1 cellular context compared by ENCODE assay signal in the genomic region with DNA sequence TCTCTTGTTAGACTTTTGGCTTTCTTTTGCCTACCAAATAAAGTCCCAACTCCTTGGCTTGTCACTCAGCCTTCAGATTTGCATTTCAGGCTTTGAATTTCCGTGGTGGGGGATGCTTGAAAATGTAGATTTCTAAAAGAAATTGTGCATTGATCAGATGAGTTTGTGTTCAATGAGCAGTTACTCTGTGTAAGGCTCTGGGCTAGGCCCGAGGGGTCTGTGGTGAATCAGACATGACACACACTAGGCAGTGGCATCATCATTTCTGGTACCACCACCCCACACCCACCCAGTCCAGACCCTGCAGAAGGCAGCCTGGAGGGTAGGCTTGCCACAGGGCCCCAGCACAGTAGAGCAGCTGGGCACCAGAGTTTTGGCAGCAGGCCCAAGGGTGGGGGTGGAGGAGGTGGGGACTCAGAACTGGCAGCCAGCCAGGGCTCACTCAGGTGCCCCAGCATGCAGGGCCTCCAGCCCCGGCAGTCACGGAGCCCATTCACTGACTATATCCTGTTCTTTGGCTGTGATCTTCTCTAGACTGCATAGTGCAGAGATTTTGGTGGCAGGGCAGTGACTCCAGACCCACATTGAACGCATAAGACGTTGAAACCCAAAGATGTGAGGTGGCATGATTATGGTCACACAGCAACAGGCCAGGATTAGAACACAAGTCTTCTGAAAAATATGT.
TF ChIP-seq lines count a peak whose summit lies in the region.

No MANE protein-coding gene starts in this region.

TF ChIP-seq in HEK293, 187 proteins besides CTCF, POLR2A, EP300 and RAD21 (continued from another document and continues in another):
- TF ChIP-seq, protein P1, sequence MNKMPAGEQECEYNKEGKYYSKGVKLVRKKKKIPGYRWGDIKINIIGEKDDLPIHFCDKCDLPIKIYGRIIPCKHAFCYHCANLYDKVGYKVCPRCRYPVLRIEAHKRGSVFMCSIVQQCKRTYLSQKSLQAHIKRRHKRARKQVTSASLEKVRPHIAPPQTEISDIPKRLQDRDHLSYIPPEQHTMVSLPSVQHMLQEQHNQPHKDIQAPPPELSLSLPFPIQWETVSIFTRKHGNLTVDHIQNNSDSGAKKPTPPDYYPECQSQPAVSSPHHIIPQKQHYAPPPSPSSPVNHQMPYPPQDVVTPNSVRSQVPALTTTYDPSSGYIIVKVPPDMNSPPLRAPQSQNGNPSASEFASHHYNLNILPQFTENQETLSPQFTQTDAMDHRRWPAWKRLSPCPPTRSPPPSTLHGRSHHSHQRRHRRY (tag by site-specific recombination; IDR thresholded peaks at IDR 0.05), result no peak
- TF ChIP-seq RBAK (tag by site-specific recombination; IDR thresholded peaks at IDR 0.05), result no peak
- TF ChIP-seq ZNF366 (tag by site-specific recombination; conservative IDR thresholded peaks at IDR 0.05), result no peak
- peak; percentile 63; the same call in 1 of the 2 replicates for TF ChIP-seq ZNF677 (tag by site-specific recombination; IDR thresholded peaks at IDR 0.05)
- TF ChIP-seq ZNF23 (tag by site-specific recombination; IDR thresholded peaks at IDR 0.05; ENCODE audit: borderline replicate concordance), result no peak
- peak; percentile 64 for TF ChIP-seq KLF9 (tag by site-specific recombination; IDR thresholded peaks at IDR 0.05; ENCODE audit: low read depth)
- TF ChIP-seq ZNF624 (tag by site-specific recombination; IDR thresholded peaks at IDR 0.05), result no peak
- TF ChIP-seq SP7 (tag by site-specific recombination; IDR thresholded peaks at IDR 0.05), result peak; percentile 60
- TF ChIP-seq ZNF121 (tag by site-specific recombination; IDR thresholded peaks at IDR 0.05), result peak; percentile 67
- TF ChIP-seq, protein P2, sequence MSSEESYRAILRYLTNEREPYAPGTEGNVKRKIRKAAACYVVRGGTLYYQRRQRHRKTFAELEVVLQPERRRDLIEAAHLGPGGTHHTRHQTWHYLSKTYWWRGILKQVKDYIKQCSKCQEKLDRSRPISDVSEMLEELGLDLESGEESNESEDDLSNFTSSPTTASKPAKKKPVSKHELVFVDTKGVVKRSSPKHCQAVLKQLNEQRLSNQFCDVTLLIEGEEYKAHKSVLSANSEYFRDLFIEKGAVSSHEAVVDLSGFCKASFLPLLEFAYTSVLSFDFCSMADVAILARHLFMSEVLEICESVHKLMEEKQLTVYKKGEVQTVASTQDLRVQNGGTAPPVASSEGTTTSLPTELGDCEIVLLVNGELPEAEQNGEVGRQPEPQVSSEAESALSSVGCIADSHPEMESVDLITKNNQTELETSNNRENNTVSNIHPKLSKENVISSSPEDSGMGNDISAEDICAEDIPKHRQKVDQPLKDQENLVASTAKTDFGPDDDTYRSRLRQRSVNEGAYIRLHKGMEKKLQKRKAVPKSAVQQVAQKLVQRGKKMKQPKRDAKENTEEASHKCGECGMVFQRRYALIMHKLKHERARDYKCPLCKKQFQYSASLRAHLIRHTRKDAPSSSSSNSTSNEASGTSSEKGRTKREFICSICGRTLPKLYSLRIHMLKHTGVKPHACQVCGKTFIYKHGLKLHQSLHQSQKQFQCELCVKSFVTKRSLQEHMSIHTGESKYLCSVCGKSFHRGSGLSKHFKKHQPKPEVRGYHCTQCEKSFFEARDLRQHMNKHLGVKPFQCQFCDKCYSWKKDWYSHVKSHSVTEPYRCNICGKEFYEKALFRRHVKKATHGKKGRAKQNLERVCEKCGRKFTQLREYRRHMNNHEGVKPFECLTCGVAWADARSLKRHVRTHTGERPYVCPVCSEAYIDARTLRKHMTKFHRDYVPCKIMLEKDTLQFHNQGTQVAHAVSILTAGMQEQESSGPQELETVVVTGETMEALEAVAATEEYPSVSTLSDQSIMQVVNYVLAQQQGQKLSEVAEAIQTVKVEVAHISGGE (tag by site-specific recombination; conservative IDR thresholded peaks at IDR 0.05; ENCODE audit: low read depth), result no peak
- peak; percentile 95 for TF ChIP-seq ZBTB20 (tag by site-specific recombination; IDR thresholded peaks at IDR 0.05)
- TF ChIP-seq, protein P3, sequence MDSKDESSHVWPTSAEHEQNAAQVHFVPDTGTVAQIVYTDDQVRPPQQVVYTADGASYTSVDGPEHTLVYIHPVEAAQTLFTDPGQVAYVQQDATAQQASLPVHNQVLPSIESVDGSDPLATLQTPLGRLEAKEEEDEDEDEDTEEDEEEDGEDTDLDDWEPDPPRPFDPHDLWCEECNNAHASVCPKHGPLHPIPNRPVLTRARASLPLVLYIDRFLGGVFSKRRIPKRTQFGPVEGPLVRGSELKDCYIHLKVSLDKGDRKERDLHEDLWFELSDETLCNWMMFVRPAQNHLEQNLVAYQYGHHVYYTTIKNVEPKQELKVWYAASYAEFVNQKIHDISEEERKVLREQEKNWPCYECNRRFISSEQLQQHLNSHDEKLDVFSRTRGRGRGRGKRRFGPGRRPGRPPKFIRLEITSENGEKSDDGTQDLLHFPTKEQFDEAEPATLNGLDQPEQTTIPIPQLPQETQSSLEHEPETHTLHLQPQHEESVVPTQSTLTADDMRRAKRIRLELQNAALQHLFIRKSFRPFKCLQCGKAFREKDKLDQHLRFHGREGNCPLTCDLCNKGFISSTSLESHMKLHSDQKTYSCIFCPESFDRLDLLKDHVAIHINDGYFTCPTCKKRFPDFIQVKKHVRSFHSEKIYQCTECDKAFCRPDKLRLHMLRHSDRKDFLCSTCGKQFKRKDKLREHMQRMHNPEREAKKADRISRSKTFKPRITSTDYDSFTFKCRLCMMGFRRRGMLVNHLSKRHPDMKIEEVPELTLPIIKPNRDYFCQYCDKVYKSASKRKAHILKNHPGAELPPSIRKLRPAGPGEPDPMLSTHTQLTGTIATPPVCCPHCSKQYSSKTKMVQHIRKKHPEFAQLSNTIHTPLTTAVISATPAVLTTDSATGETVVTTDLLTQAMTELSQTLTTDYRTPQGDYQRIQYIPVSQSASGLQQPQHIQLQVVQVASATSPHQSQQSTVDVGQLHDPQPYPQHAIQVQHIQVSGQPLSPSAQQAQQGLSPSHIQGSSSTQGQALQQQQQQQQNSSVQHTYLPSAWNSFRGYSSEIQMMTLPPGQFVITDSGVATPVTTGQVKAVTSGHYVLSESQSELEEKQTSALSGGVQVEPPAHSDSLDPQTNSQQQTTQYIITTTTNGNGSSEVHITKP (tag by site-specific recombination; IDR thresholded peaks at IDR 0.05), result peak; percentile 93
- TF ChIP-seq ZNF791 (tag by site-specific recombination; IDR thresholded peaks at IDR 0.05), result no peak
- TF ChIP-seq ZNF843 (tag by site-specific recombination; IDR thresholded peaks at IDR 0.05), result peak; percentile 57; the same call in 1 of the 2 replicates
- TF ChIP-seq ZNF221 (tag by site-specific recombination; IDR thresholded peaks at IDR 0.05; ENCODE audit: borderline replicate concordance), result no peak; the same call in 1 of the 2 replicates
- no peak for TF ChIP-seq ZFP37 (tag by site-specific recombination; IDR thresholded peaks at IDR 0.05)
- no peak for TF ChIP-seq ZNF658 (tag by site-specific recombination; IDR thresholded peaks at IDR 0.05)
- TF ChIP-seq SETDB1 (IDR thresholded peaks at IDR 0.05; ENCODE audit: insufficient read length, low read length), result no peak
- TF ChIP-seq, protein P4, sequence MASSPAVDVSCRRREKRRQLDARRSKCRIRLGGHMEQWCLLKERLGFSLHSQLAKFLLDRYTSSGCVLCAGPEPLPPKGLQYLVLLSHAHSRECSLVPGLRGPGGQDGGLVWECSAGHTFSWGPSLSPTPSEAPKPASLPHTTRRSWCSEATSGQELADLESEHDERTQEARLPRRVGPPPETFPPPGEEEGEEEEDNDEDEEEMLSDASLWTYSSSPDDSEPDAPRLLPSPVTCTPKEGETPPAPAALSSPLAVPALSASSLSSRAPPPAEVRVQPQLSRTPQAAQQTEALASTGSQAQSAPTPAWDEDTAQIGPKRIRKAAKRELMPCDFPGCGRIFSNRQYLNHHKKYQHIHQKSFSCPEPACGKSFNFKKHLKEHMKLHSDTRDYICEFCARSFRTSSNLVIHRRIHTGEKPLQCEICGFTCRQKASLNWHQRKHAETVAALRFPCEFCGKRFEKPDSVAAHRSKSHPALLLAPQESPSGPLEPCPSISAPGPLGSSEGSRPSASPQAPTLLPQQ (tag by site-specific recombination; IDR thresholded peaks at IDR 0.05), result peak; percentile 74; the same call in 1 of the 2 replicates
- TF ChIP-seq ZNF707 (tag by site-specific recombination; IDR thresholded peaks at IDR 0.05), result no peak
- TF ChIP-seq ZNF629 (tag by site-specific recombination; IDR thresholded peaks at IDR 0.05), result peak; percentile 61; the same call in 1 of the 2 replicates
- TF ChIP-seq MEIS1 (CRISPR knock-in tag; IDR thresholded peaks at IDR 0.05; ENCODE audit: borderline replicate concordance), result no peak
- TF ChIP-seq, protein P5, sequence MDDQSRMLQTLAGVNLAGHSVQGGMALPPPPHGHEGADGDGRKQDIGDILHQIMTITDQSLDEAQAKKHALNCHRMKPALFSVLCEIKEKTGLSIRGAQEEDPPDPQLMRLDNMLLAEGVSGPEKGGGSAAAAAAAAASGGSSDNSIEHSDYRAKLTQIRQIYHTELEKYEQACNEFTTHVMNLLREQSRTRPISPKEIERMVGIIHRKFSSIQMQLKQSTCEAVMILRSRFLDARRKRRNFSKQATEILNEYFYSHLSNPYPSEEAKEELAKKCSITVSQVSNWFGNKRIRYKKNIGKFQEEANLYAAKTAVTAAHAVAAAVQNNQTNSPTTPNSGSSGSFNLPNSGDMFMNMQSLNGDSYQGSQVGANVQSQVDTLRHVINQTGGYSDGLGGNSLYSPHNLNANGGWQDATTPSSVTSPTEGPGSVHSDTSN (CRISPR knock-in tag; IDR thresholded peaks at IDR 0.05), result no peak
- TF ChIP-seq ZNF600 (tag by site-specific recombination; IDR thresholded peaks at IDR 0.05), result peak; percentile 94
- TF ChIP-seq, protein P6, sequence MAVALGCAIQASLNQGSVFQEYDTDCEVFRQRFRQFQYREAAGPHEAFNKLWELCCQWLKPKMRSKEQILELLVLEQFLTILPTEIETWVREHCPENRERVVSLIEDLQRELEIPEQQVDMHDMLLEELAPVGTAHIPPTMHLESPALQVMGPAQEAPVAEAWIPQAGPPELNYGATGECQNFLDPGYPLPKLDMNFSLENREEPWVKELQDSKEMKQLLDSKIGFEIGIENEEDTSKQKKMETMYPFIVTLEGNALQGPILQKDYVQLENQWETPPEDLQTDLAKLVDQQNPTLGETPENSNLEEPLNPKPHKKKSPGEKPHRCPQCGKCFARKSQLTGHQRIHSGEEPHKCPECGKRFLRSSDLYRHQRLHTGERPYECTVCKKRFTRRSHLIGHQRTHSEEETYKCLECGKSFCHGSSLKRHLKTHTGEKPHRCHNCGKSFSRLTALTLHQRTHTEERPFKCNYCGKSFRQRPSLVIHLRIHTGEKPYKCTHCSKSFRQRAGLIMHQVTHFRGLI (tag by site-specific recombination; IDR thresholded peaks at IDR 0.05), result no peak
- TF ChIP-seq ZIC2 (tag by site-specific recombination; IDR thresholded peaks at IDR 0.05), result peak; percentile 91
- peak; percentile 94 for TF ChIP-seq ZNF184 (tag by site-specific recombination; IDR thresholded peaks at IDR 0.05)
- no peak for TF ChIP-seq HOXA7 (CRISPR knock-in tag; IDR thresholded peaks at IDR 0.05; ENCODE audit: borderline replicate concordance)
- TF ChIP-seq ZNF175 (tag by site-specific recombination; IDR thresholded peaks at IDR 0.05), result no peak
- no peak for TF ChIP-seq ZFP3 (tag by site-specific recombination; IDR thresholded peaks at IDR 0.05; ENCODE audit: low read depth)
- TF ChIP-seq ZNF2 (tag by site-specific recombination; IDR thresholded peaks at IDR 0.05), result no peak
- TF ChIP-seq SCRT1 (tag by site-specific recombination; IDR thresholded peaks at IDR 0.05; ENCODE audit: borderline replicate concordance), result peak; percentile 54; the same call in 1 of the 2 replicates
- TF ChIP-seq, protein P7, sequence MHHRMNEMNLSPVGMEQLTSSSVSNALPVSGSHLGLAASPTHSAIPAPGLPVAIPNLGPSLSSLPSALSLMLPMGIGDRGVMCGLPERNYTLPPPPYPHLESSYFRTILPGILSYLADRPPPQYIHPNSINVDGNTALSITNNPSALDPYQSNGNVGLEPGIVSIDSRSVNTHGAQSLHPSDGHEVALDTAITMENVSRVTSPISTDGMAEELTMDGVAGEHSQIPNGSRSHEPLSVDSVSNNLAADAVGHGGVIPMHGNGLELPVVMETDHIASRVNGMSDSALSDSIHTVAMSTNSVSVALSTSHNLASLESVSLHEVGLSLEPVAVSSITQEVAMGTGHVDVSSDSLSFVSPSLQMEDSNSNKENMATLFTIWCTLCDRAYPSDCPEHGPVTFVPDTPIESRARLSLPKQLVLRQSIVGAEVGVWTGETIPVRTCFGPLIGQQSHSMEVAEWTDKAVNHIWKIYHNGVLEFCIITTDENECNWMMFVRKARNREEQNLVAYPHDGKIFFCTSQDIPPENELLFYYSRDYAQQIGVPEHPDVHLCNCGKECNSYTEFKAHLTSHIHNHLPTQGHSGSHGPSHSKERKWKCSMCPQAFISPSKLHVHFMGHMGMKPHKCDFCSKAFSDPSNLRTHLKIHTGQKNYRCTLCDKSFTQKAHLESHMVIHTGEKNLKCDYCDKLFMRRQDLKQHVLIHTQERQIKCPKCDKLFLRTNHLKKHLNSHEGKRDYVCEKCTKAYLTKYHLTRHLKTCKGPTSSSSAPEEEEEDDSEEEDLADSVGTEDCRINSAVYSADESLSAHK (tag by site-specific recombination; IDR thresholded peaks at IDR 0.05), result no peak
- TF ChIP-seq, protein P8, sequence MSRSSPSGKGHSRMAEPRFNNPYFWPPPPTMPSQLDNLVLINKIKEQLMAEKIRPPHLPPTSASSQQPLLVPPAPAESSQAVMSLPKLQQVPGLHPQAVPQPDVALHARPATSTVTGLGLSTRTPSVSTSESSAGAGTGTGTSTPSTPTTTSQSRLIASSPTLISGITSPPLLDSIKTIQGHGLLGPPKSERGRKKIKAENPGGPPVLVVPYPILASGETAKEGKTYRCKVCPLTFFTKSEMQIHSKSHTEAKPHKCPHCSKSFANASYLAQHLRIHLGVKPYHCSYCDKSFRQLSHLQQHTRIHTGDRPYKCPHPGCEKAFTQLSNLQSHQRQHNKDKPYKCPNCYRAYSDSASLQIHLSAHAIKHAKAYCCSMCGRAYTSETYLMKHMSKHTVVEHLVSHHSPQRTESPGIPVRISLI (tag by site-specific recombination; IDR thresholded peaks at IDR 0.05), result no peak
- peak; percentile 96 for TF ChIP-seq ZSCAN30 (tag by site-specific recombination; IDR thresholded peaks at IDR 0.05)
- TF ChIP-seq, protein P9, sequence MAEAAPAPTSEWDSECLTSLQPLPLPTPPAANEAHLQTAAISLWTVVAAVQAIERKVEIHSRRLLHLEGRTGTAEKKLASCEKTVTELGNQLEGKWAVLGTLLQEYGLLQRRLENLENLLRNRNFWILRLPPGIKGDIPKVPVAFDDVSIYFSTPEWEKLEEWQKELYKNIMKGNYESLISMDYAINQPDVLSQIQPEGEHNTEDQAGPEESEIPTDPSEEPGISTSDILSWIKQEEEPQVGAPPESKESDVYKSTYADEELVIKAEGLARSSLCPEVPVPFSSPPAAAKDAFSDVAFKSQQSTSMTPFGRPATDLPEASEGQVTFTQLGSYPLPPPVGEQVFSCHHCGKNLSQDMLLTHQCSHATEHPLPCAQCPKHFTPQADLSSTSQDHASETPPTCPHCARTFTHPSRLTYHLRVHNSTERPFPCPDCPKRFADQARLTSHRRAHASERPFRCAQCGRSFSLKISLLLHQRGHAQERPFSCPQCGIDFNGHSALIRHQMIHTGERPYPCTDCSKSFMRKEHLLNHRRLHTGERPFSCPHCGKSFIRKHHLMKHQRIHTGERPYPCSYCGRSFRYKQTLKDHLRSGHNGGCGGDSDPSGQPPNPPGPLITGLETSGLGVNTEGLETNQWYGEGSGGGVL (tag by site-specific recombination; IDR thresholded peaks at IDR 0.05), result peak; percentile 79
- no peak for TF ChIP-seq ZNF350 (tag by site-specific recombination; IDR thresholded peaks at IDR 0.05)
- no peak for TF ChIP-seq ZNF48 (tag by site-specific recombination; IDR thresholded peaks at IDR 0.05)
- no peak for TF ChIP-seq ZNF596 (tag by site-specific recombination; IDR thresholded peaks at IDR 0.05)
- peak; percentile 82 for TF ChIP-seq SCRT2 (tag by site-specific recombination; IDR thresholded peaks at IDR 0.05)
- TF ChIP-seq ZNF561 (tag by site-specific recombination; IDR thresholded peaks at IDR 0.05; ENCODE audit: borderline replicate concordance), result peak; percentile 81; the same call in 1 of the 2 replicates
- TF ChIP-seq ZFP69B (tag by site-specific recombination; IDR thresholded peaks at IDR 0.05), result peak; percentile 73; the same call in 1 of the 2 replicates
